Comparison of ENCODE assay signal across 8 cellular contexts in genomic region chr18:45634454-45634853, GRCh38. TPM values are rescaled to one million over a fixed set of nuclear protein-coding genes. Genes with fewer than 3 reads are reported as not detected.
"Had no signal": no experiment of that assay in that cellular context is flagged by ENCODE, and none has a peak within 500 bp of the region (broad histone marks: within the 10 kb centered on the region; RNA-seq: fewer than 3 reads in every experiment).

No MANE protein-coding gene starts in this region.

- ATAC-seq: GM23338, HepG2 had no signal

- H3K36me3 Mint-ChIP-seq: IgD-negative memory B cell had no signal

- H3K4me3 ChIP-seq: GM23338 had no signal

- H3K4me1 Mint-ChIP-seq: GM23338, IgD-negative memory B cell had no signal

- H3K4me3 Mint-ChIP-seq: GM23338, H9, IgD-negative memory B cell had no signal

- H3K9me3 Mint-ChIP-seq: GM23338, H9, IgD-negative memory B cell had no signal

- DNase-seq: H9, HCEC 1CT had no signal

- H3K4me2 ChIP-seq: GM23338 had no signal

- H2AFZ ChIP-seq: GM23338 had no signal

- H3K27me3 Mint-ChIP-seq: IgD-negative memory B cell had no signal

- H3K27ac Mint-ChIP-seq: GM23338, H9, IgD-negative memory B cell had no signal

- H3K27ac ChIP-seq: HL-60 had no signal

RNA-seq across cellular contexts. Expression of gene SLC14A2, which starts 19.2 kb away (rescaled TPM):
- total RNA-seq: H1, HepG2, HT1080 had no signal
- polyA plus RNA-seq: GM23338, HepG2, IgD-negative memory B cell had no signal
